Comparison of ENCODE assay signal across 17 cellular contexts in the genomic region with DNA sequence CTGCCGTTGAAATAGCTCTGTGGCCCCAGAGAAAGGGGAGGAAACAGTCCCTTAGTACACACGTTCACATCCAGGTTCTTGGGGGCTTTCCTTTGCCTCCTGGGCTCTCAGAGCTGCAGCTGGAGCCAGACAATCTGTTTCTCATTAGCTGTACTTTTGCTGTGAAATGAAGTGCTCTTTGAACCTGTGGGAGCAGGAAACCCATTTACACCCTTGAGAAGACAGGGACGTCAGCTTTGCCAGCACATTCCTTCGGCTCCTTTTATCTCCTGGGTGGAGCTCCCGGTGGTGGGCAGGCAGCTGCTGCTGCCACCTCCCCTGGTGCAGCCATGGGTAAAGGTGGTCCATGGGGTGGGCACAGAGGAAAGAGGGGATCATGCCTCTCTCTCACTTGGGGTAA.
DNase-seq lines count a peak whose midpoint lies in the region; ATAC-seq and TF ChIP-seq lines count a peak whose summit lies in the region.
"Had no signal": no experiment of that assay in that cellular context is flagged by ENCODE, and none has a peak within 500 bp of the region (broad histone marks: within the 10 kb centered on the region; RNA-seq: fewer than 3 reads in every experiment).

No MANE protein-coding gene starts in this region.

- H3K4me1 ChIP-seq in DND-41 (ENCODE audit: insufficient read depth, low read length) (peaks cover 51% of the 10 kb centered on the region), fibroblast of lung (ENCODE audit: control insufficient read depth, extremely low read depth, insufficient read depth, low read length) (peaks cover 11% of the 10 kb centered on the region)

- peaks cover 28% of the 10 kb centered on the region for H3K9me3 Mint-ChIP-seq in nephron progenitor cell

- no peaks in the 10 kb centered on the region for H3K27me3 ChIP-seq in DND-41 (ENCODE audit: insufficient read depth, low read length, poor library complexity)
- no peaks in the 10 kb centered on the region for H3K27me3 ChIP-seq in fibroblast of lung (ENCODE audit: control insufficient read depth, insufficient read depth, low read length)
- H3K27me3 ChIP-seq: esophagus muscularis mucosa, tibial nerve had no signal

- H3K9me3 ChIP-seq in DND-41 (ENCODE audit: insufficient read depth, low read length, severe bottlenecking) (no peaks in the 10 kb centered on the region), KOPT-K1 (ENCODE audit: insufficient read depth, low read length, poor library complexity, severe bottlenecking) (no peaks in the 10 kb centered on the region), fibroblast of lung (ENCODE audit: control insufficient read depth, insufficient read depth, low read depth, low read length) (no peaks in the 10 kb centered on the region)
- H3K9me3 ChIP-seq: esophagus muscularis mucosa, tibial nerve had no signal

- no peaks in the 10 kb centered on the region for H3K27me3 Mint-ChIP-seq in nephron progenitor cell (ENCODE audit: low read depth, poor library complexity)

- ATAC-seq in DND-41 (ENCODE audit: insufficient read depth, low read depth) (peak; percentile 53), GM21367 (IDR thresholded peaks at IDR 0.05; ENCODE audit: unreplicated experiment) (no peak), GM19397 (IDR thresholded peaks at IDR 0.05; ENCODE audit: unreplicated experiment) (no peak)
- ATAC-seq: activated naive CD4-positive, alpha-beta T cell treated with anti-CD3 and anti-CD28 coated beads, Interleukin-2, amount 50 U/mL, for 72 hours had no signal

- H3K79me2 ChIP-seq in DND-41 (ENCODE audit: insufficient read depth, low read length) (no peaks in the 10 kb centered on the region), fibroblast of lung (ENCODE audit: control insufficient read depth, insufficient read depth, low read length) (no peaks in the 10 kb centered on the region)

- H3K36me3 Mint-ChIP-seq in nephron progenitor cell (ENCODE audit: low read depth), result no peaks in the 10 kb centered on the region

- peak; percentile 70 for DNase-seq in DND-41
- peak; percentile 76 to 83 for DNase-seq in fibroblast of lung (ENCODE audit: low read depth in 2 of 2)
- no peak for DNase-seq in nephron progenitor cell
- DNase-seq in activated CD4-positive, CD25-positive, alpha-beta regulatory T cell (lab: John Stamatoyannopoulos, UW), result no peak
- no peak for DNase-seq in activated effector memory CD4-positive, alpha-beta T cell treated with Interleukin-2 at 50 U/mL for 16 hours
- DNase-seq: NCI-H1092, NCI-H446 treated with DMSO at 0.1 percent for 48 hours, posterior cingulate gyrus had no signal

- peak overlapping the region; percentile 64 for H3K27ac Mint-ChIP-seq in nephron progenitor cell
- H3K27ac Mint-ChIP-seq: activated naive CD4-positive, alpha-beta T cell treated with anti-CD3 and anti-CD28 coated beads, Interleukin-2, amount 50 U/mL, for 72 hours had no signal

- H3K4me2 ChIP-seq in DND-41 (ENCODE audit: insufficient read depth, low read length), result peak overlapping the region; percentile 14; the same call in 1 of the 2 replicates
- H3K4me2 ChIP-seq in fibroblast of lung (ENCODE audit: extremely low read depth, insufficient read depth, low read length), result no peak overlapping the region

- H3K9ac ChIP-seq in DND-41 (ENCODE audit: low read depth, low read length) (peak overlapping the region; percentile 38), fibroblast of lung (ENCODE audit: insufficient read depth, low read length) (no peak overlapping the region)

- TF ChIP-seq CTCF in DND-41 (IDR thresholded peaks at IDR 0.05; ENCODE audit: borderline replicate concordance, extremely low read depth, low read length, poor library complexity, severe bottlenecking) (no peak), fibroblast of lung (conservative IDR thresholded peaks at IDR 0.05 in 1 of 2, IDR thresholded peaks at IDR 0.05 in 1 of 2; ENCODE audit: low read depth in 1 of 2, low read length in 2 of 2) (no peak), nephron progenitor cell (IDR thresholded peaks at IDR 0.05) (no peak)

- peaks cover 29% of the 10 kb centered on the region for H3K4me1 Mint-ChIP-seq in nephron progenitor cell

- H3K36me3 ChIP-seq in DND-41 (ENCODE audit: insufficient read depth, low read length) (no peaks in the 10 kb centered on the region), KOPT-K1 (ENCODE audit: insufficient read depth, low read length) (no peaks in the 10 kb centered on the region), fibroblast of lung (ENCODE audit: control insufficient read depth, insufficient read depth, low read length) (no peaks in the 10 kb centered on the region)
- H3K36me3 ChIP-seq: esophagus muscularis mucosa, tibial nerve had no signal

- H4K20me1 ChIP-seq in DND-41 (ENCODE audit: insufficient read depth, low read length), result no peaks in the 10 kb centered on the region
- H4K20me1 ChIP-seq in fibroblast of lung (ENCODE audit: control insufficient read depth, extremely low read depth, insufficient read depth, low read length), result no peaks in the 10 kb centered on the region

- peak overlapping the region; percentile 5 for H2AFZ ChIP-seq in DND-41 (ENCODE audit: low read depth, low read length)
- no peak overlapping the region for H2AFZ ChIP-seq in fibroblast of lung (ENCODE audit: low read length)

- H3K27ac ChIP-seq in DND-41 (ENCODE audit: low read length) (peak overlapping the region; percentile 88), KOPT-K1 (ENCODE audit: low read depth, low read length, poor library complexity, severe bottlenecking) (peak overlapping the region; percentile 98), fibroblast of lung (ENCODE audit: insufficient read depth, low read length) (no peak overlapping the region)
- H3K27ac ChIP-seq: C4-2B, coronary artery, esophagus muscularis mucosa, VCaP had no signal

- H3K4me3 ChIP-seq in DND-41 (ENCODE audit: low read depth in 1 of 2, low read length in 2 of 2) (no peak overlapping the region), fibroblast of lung (replicated peaks in 1 of 4; ENCODE audit: control extremely low read depth in 1 of 4, insufficient read depth in 1 of 4, low read depth in 3 of 4, low read length in 4 of 4) (no peak overlapping the region)
- H3K4me3 ChIP-seq: coronary artery, esophagus muscularis mucosa, tibial nerve had no signal

- H3K4me3 Mint-ChIP-seq in nephron progenitor cell, result no peak overlapping the region

Comparison
In these comparisons a context has a peak if more than half of its experiments do, and no peak if none do; other contexts are left out.
1. DNase-seq: peak in DND-41 (single experiment) and fibroblast of lung (2 of 2); none in nephron progenitor cell (single experiment), activated CD4-positive, CD25-positive, alpha-beta regulatory T cell (0 of 4) and activated effector memory CD4-positive, alpha-beta T cell treated with Interleukin-2 at 50 U/mL for 16 hours (single experiment).